Comparison of ENCODE assay signal across 20 cellular contexts in the genomic region with DNA sequence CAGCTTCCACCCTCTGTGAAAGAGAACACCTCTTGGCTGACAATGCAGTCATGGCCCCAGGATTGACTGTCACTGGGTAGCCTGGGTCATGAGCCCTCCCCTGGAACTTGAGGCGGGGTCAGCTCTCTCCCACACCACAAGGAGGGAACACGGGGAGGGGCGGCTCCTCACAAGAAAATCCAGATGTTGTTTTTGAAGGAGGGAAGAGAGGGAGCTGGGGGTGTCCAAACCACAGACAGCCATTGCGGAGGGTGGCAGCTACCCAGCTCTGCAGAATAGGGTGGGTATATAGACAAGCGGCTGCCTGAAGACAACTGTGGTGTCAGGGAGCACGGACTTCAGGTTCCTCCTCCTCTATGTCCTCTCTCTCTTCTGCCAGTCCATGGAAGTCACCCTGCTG.
DNase-seq lines count a peak whose midpoint lies in the region; TF ChIP-seq lines count a peak whose summit lies in the region.
"Had no signal": no experiment of that assay in that cellular context is flagged by ENCODE, and none has a peak within 500 bp of the region (broad histone marks: within the 10 kb centered on the region; RNA-seq: fewer than 3 reads in every experiment).

No MANE protein-coding gene starts in this region.

- TF ChIP-seq POLR2A in sigmoid colon (IDR thresholded peaks at IDR 0.05) = no peak

- CTCF ChIA-PET in CD8-positive, alpha-beta memory T cell (lab: Charles Lee) = interaction anchor here (0.6 to 2.6 kb wide), 8 partner anchors 9 to 138 kb away, joined by 3 to 8 read pairs (median 4); a partner anchor contains a TSS

- no peaks in the 10 kb centered on the region for H3K27me3 ChIP-seq in CD8-positive, alpha-beta memory T cell (ENCODE audit: insufficient read depth, low read length, poor library complexity, severe bottlenecking)
- H3K27me3 ChIP-seq in colonic mucosa (no peaks in the 10 kb centered on the region), sigmoid colon (peaks cover 0 to 3% (median 0%) of the 10 kb centered on the region in 3 donors)
- H3K27me3 ChIP-seq: upper lobe of right lung had no signal

- WGBS in sigmoid colon, 2 donors = 66 to 71% methylated on average over 6 of the region's 6 CpGs

- no peaks in the 10 kb centered on the region for H3K27me3 Mint-ChIP-seq in T-helper 1 cell treated with Interleukin-12 subunit alpha and Interleukin-12 subunit beta and Interleukin-4 antibody, amounts not matched to agents 30 μg/mL and 1 μg/mL, for 36 hours (ENCODE audit: low read depth)
- peaks cover 0 to 4% of the 10 kb centered on the region in 2 donors for H3K27me3 Mint-ChIP-seq in CD8-positive, alpha-beta memory T cell
- no peaks in the 10 kb centered on the region for H3K27me3 Mint-ChIP-seq in activated naive CD8-positive, alpha-beta T cell
- H3K27me3 Mint-ChIP-seq in nephron progenitor cell (ENCODE audit: low read depth, poor library complexity) = peaks cover 39% of the 10 kb centered on the region

- TF ChIP-seq EP300 in sigmoid colon (IDR thresholded peaks at IDR 0.05) = no peak

- peaks cover 81% of the 10 kb centered on the region for H3K4me1 Mint-ChIP-seq in T-helper 1 cell treated with Interleukin-12 subunit alpha and Interleukin-12 subunit beta and Interleukin-4 antibody, amounts not matched to agents 30 μg/mL and 1 μg/mL, for 36 hours (ENCODE audit: low read depth)
- H3K4me1 Mint-ChIP-seq in CD8-positive, alpha-beta memory T cell = peaks cover 88 to 96% (median 94%) of the 10 kb centered on the region in 3 donors
- H3K4me1 Mint-ChIP-seq in activated naive CD8-positive, alpha-beta T cell (ENCODE audit: low read depth) = peaks cover 97% of the 10 kb centered on the region
- peaks cover 51% of the 10 kb centered on the region for H3K4me1 Mint-ChIP-seq in nephron progenitor cell

- no peaks in the 10 kb centered on the region for H3K36me3 Mint-ChIP-seq in T-helper 1 cell treated with Interleukin-12 subunit alpha and Interleukin-12 subunit beta and Interleukin-4 antibody, amounts not matched to agents 30 μg/mL and 1 μg/mL, for 36 hours (ENCODE audit: low read depth)
- H3K36me3 Mint-ChIP-seq in CD8-positive, alpha-beta memory T cell = no peaks in the 10 kb centered on the region
- peaks cover 5% of the 10 kb centered on the region for H3K36me3 Mint-ChIP-seq in activated naive CD8-positive, alpha-beta T cell
- H3K36me3 Mint-ChIP-seq in nephron progenitor cell (ENCODE audit: low read depth) = no peaks in the 10 kb centered on the region
- H3K36me3 Mint-ChIP-seq: brain had no signal

- H3K4me3 ChIP-seq in CD8-positive, alpha-beta memory T cell (ENCODE audit: low read length) = no peak overlapping the region
- H3K4me3 ChIP-seq in colonic mucosa (no peak overlapping the region), sigmoid colon (no peak overlapping the region)
- H3K4me3 ChIP-seq: upper lobe of right lung had no signal

- no peaks in the 10 kb centered on the region for H3K9me3 ChIP-seq in CD8-positive, alpha-beta memory T cell (ENCODE audit: low read length)
- H3K9me3 ChIP-seq in colonic mucosa (no peaks in the 10 kb centered on the region), sigmoid colon (peaks cover 0 to 3% (median 0%) of the 10 kb centered on the region in 4 donors)
- H3K9me3 ChIP-seq: upper lobe of right lung had no signal

- H3K27ac ChIP-seq in CD8-positive, alpha-beta memory T cell (ENCODE audit: low read depth, low read length) = no peak overlapping the region
- H3K27ac ChIP-seq in colonic mucosa = no peak overlapping the region
- no peak overlapping the region for H3K27ac ChIP-seq in sigmoid colon
- H3K27ac ChIP-seq: 22Rv1, upper lobe of right lung had no signal

- intact Hi-C loops in colonic mucosa (cut with DNase I) = no loop called here
- intact Hi-C loops in sigmoid colon (cut with DNase I) = no loop called here

- POLR2A ChIA-PET in CD8-positive, alpha-beta memory T cell (lab: Charles Lee) = interaction anchor here (0.8 to 1.4 kb wide), 4 partner anchors 24 to 143 kb away, joined by 3 to 10 read pairs (median 4); no protein-coding TSS in a partner anchor

- H3K9me3 Mint-ChIP-seq in T-helper 1 cell treated with Interleukin-12 subunit alpha and Interleukin-12 subunit beta and Interleukin-4 antibody, amounts not matched to agents 30 μg/mL and 1 μg/mL, for 36 hours = no peaks in the 10 kb centered on the region
- no peaks in the 10 kb centered on the region for H3K9me3 Mint-ChIP-seq in CD8-positive, alpha-beta memory T cell
- peaks cover 3% of the 10 kb centered on the region for H3K9me3 Mint-ChIP-seq in activated naive CD8-positive, alpha-beta T cell (ENCODE audit: low read depth)
- H3K9me3 Mint-ChIP-seq in nephron progenitor cell = peaks cover 9% of the 10 kb centered on the region
- H3K9me3 Mint-ChIP-seq: neural crest cell had no signal

- H3K27ac Mint-ChIP-seq in T-helper 1 cell treated with Interleukin-12 subunit alpha and Interleukin-12 subunit beta and Interleukin-4 antibody, amounts not matched to agents 30 μg/mL and 1 μg/mL, for 36 hours = peak overlapping the region; percentile 94
- peak overlapping the region; percentile 92 to 100 (median 95) for H3K27ac Mint-ChIP-seq in CD8-positive, alpha-beta memory T cell
- peak overlapping the region; percentile 98 for H3K27ac Mint-ChIP-seq in activated naive CD8-positive, alpha-beta T cell
- no peak overlapping the region for H3K27ac Mint-ChIP-seq in nephron progenitor cell

- TF ChIP-seq CTCF in nephron progenitor cell (IDR thresholded peaks at IDR 0.05) = no peak
- TF ChIP-seq CTCF in colonic mucosa (IDR thresholded peaks at IDR 0.05) = no peak
- no peak for TF ChIP-seq CTCF in sigmoid colon (IDR thresholded peaks at IDR 0.05)

- DNase-seq in T-helper 1 cell (no peak), nephron progenitor cell (peak; percentile 33), NCI-H345 (lab: John Stamatoyannopoulos, UW) (no peak), colonic mucosa (no peak), sigmoid colon (no peak)
- peak in 1 of 5 donors; percentile 39 for DNase-seq in CD8-positive, alpha-beta memory T cell
- DNase-seq: activated CD4-positive, alpha-beta T cell treated with anti-CD3 and anti-CD28 coated beads for 4 hours; cortex of kidney; left ventricle myocardium superior; NCI-H1436 treated with DMSO at 0.1 percent for 48 hours; NCI-H2171 treated with DMSO at 0.1 percent for 48 hours; NCI-H526 treated with DMSO at 0.1 percent for 48 hours; small intestine; stimulated activated CD4-positive, alpha-beta T cell treated with anti-CD3 and anti-CD28 coated beads, Interleukin-2, amount 100 ng/mL, for 48 hours; upper lobe of right lung had no signal

- no peaks in the 10 kb centered on the region for H3K36me3 ChIP-seq in CD8-positive, alpha-beta memory T cell (ENCODE audit: insufficient read depth, low read length)
- H3K36me3 ChIP-seq in colonic mucosa = no peaks in the 10 kb centered on the region
- no peaks in the 10 kb centered on the region for H3K36me3 ChIP-seq in sigmoid colon
- H3K36me3 ChIP-seq: upper lobe of right lung had no signal

- H3K9ac ChIP-seq in colonic mucosa (ENCODE audit: low read depth in 2 of 2, low read length in 2 of 2) = no peak overlapping the region

- H3K4me1 ChIP-seq in CD8-positive, alpha-beta memory T cell (ENCODE audit: insufficient read depth, low read length) = peaks cover 99% of the 10 kb centered on the region
- H3K4me1 ChIP-seq in colonic mucosa = no peaks in the 10 kb centered on the region
- no peaks in the 10 kb centered on the region for H3K4me1 ChIP-seq in sigmoid colon
- H3K4me1 ChIP-seq: upper lobe of right lung had no signal

- H3K4me3 Mint-ChIP-seq in T-helper 1 cell treated with Interleukin-12 subunit alpha and Interleukin-12 subunit beta and Interleukin-4 antibody, amounts not matched to agents 30 μg/mL and 1 μg/mL, for 36 hours = no peak overlapping the region
- peak overlapping the region in 6 of 7 donors; percentile 50 to 89 (median 84) for H3K4me3 Mint-ChIP-seq in CD8-positive, alpha-beta memory T cell
- H3K4me3 Mint-ChIP-seq in activated naive CD8-positive, alpha-beta T cell = peak overlapping the region; percentile 80
- no peak overlapping the region for H3K4me3 Mint-ChIP-seq in nephron progenitor cell
- H3K4me3 Mint-ChIP-seq: brain, neural crest cell had no signal

Comparison
In these comparisons a context has a peak if more than half of its experiments do, and no peak if none do; other contexts are left out.
1. H3K4me3 Mint-ChIP-seq: peak in CD8-positive, alpha-beta memory T cell (6 of 7) and activated naive CD8-positive, alpha-beta T cell (single experiment); none in T-helper 1 cell treated with Interleukin-12 subunit alpha and Interleukin-12 subunit beta and Interleukin-4 antibody, amounts not matched to agents 30 μg/mL and 1 μg/mL, for 36 hours (single experiment) and nephron progenitor cell (single experiment).